ENCODE assay signal across 8 cellular contexts in genomic region chr6:113591896-113592827, GRCh38.
DNase-seq lines count a peak whose midpoint lies in the region; ATAC-seq and TF ChIP-seq lines count a peak whose summit lies in the region.

No MANE protein-coding gene starts in this region.

- DNase-seq in activated B cell treated with CpG ODN at 0.5 μM for 24 hours (no peak), mucosa of descending colon (peak in 1 of 3 donors; percentile 91), CD14-positive monocyte (ENCODE audit: low spot score) (no peak), NCI-H526 (lab: John Stamatoyannopoulos, UW) (no peak)
- DNase-seq in stimulated activated CD4-positive, alpha-beta T cell treated with anti-CD3 and anti-CD28 coated beads, Interleukin-15, amount 100 ng/mL, for 24 hours, result no peak

- ATAC-seq in GM19035 (IDR thresholded peaks at IDR 0.05; ENCODE audit: unreplicated experiment) (peak; percentile 63), HG03575 (IDR thresholded peaks at IDR 0.05; ENCODE audit: extremely low read depth, insufficient number of reproducible peaks, low FRiP score, unreplicated experiment) (peak; percentile 56), activated B cell treated with CpG ODN at 0.5 μM for 24 hours (ENCODE audit: low read depth) (peak; percentile 34), mucosa of descending colon (peak; percentile 81), GM18519 (IDR thresholded peaks at IDR 0.05; ENCODE audit: low FRiP score, unreplicated experiment) (no peak)

- POLR2A ChIA-PET in activated B cell treated with CpG ODN at 0.5 μM for 24 hours (lab: Charles Lee), result no interaction called here

- H3K4me1 Mint-ChIP-seq in activated B cell treated with CpG ODN at 0.5 μM for 24 hours (peaks cover 27% of the 10 kb centered on the region), CD14-positive monocyte (peaks cover 9% of the 10 kb centered on the region)

- CTCF ChIA-PET in activated B cell treated with CpG ODN at 0.5 μM for 24 hours (lab: Charles Lee), result no interaction called here

- TF ChIP-seq CTCF in activated B cell treated with CpG ODN at 0.5 μM for 24 hours (IDR thresholded peaks at IDR 0.05), result no peak
- no peak for TF ChIP-seq CTCF in mucosa of descending colon (IDR thresholded peaks at IDR 0.05)
- no peak for TF ChIP-seq CTCF in CD14-positive monocyte (IDR thresholded peaks at IDR 0.05)

- H3K27ac Mint-ChIP-seq in activated B cell treated with CpG ODN at 0.5 μM for 24 hours, result no peak overlapping the region
- H3K27ac Mint-ChIP-seq in CD14-positive monocyte, result peak overlapping the region in 1 of 7 donors; percentile 47

- H3K9me3 Mint-ChIP-seq in activated B cell treated with CpG ODN at 0.5 μM for 24 hours, result no peaks in the 10 kb centered on the region
- peaks cover 0 to 1% (median 0%) of the 10 kb centered on the region in 7 donors for H3K9me3 Mint-ChIP-seq in CD14-positive monocyte

- H3K9me3 ChIP-seq in mucosa of descending colon, result no peaks in the 10 kb centered on the region

- H3K4me3 Mint-ChIP-seq in activated B cell treated with CpG ODN at 0.5 μM for 24 hours, result no peak overlapping the region
- H3K4me3 Mint-ChIP-seq in CD14-positive monocyte, result no peak overlapping the region

- H3K36me3 Mint-ChIP-seq in activated B cell treated with CpG ODN at 0.5 μM for 24 hours (ENCODE audit: low read depth), result no peaks in the 10 kb centered on the region
- H3K36me3 Mint-ChIP-seq in CD14-positive monocyte, result no peaks in the 10 kb centered on the region

- peaks cover 11% of the 10 kb centered on the region for H3K4me1 ChIP-seq in mucosa of descending colon (ENCODE audit: low read depth)

- no peaks in the 10 kb centered on the region for H3K36me3 ChIP-seq in mucosa of descending colon (ENCODE audit: low read depth)

- H3K27me3 Mint-ChIP-seq in activated B cell treated with CpG ODN at 0.5 μM for 24 hours (no peaks in the 10 kb centered on the region), CD14-positive monocyte (ENCODE audit: low read depth in 3 of 3) (no peaks in the 10 kb centered on the region)

- intact Hi-C loops in activated B cell treated with CpG ODN at 0.5 μM for 24 hours (cut with micrococcal nuclease) (no loop called here), mucosa of descending colon (cut with DNase I, micrococcal nuclease) (no loop called here), CD14-positive monocyte (cut with micrococcal nuclease) (no loop called here)

- H3K4me3 ChIP-seq in mucosa of descending colon, result no peak overlapping the region
